ENCODE assay signal across 20 cellular contexts in genomic region chr17:17884281-17885028, GRCh38. TPM values are rescaled to one million over a fixed set of nuclear protein-coding genes. Genes with fewer than 3 reads are reported as not detected.
DNase-seq lines count a peak whose midpoint lies in the region; FAIRE-seq and TF ChIP-seq lines count a peak whose summit lies in the region.
"Had no signal": no experiment of that assay in that cellular context is flagged by ENCODE, and none has a peak within 500 bp of the region (broad histone marks: within the 10 kb centered on the region; RNA-seq: fewer than 3 reads in every experiment).

No MANE protein-coding gene starts in this region.

- H3K27ac ChIP-seq in angular gyrus (ENCODE audit: low read depth, low read length), result peak overlapping the region; percentile 61
- H3K27ac ChIP-seq in kidney (ENCODE audit: low read depth in 2 of 2, low read length in 2 of 2), result no peak overlapping the region
- no peak overlapping the region for H3K27ac ChIP-seq in skeletal muscle tissue (ENCODE audit: low read depth, low read length)
- H3K27ac ChIP-seq in Karpas-422 (ENCODE audit: low read length), result no peak overlapping the region
- H3K27ac ChIP-seq: breast epithelium, right atrium auricular region, tibial artery had no signal

- H4K20me1 ChIP-seq in Karpas-422 (ENCODE audit: insufficient read depth, low read depth, low read length), result peaks cover 14% of the 10 kb centered on the region; the same call in 1 of the 2 replicates

- peaks cover 20 to 24% of the 10 kb centered on the region in 2 donors for H3K36me3 ChIP-seq in kidney (ENCODE audit: control insufficient read depth in 1 of 2, insufficient read depth in 2 of 2, low read length in 2 of 2)
- H3K36me3 ChIP-seq in skeletal muscle tissue (ENCODE audit: control insufficient read depth in 3 of 3, insufficient read depth in 3 of 3, low read length in 3 of 3), result peaks cover 27 to 37% (median 33%) of the 10 kb centered on the region in 3 donors
- H3K36me3 ChIP-seq in Karpas-422 (ENCODE audit: insufficient read depth, low read length), result no peaks in the 10 kb centered on the region
- H3K36me3 ChIP-seq: breast epithelium had no signal

- H3K4me3 ChIP-seq in kidney (ENCODE audit: low read length in 2 of 2) (no peak overlapping the region), skeletal muscle tissue (ENCODE audit: low read length in 3 of 3) (peak overlapping the region in 1 of 3 donors; percentile 38), Karpas-422 (ENCODE audit: low read length) (no peak overlapping the region)
- H3K4me3 ChIP-seq: breast epithelium, right atrium auricular region, tibial artery had no signal

- no peaks in the 10 kb centered on the region for H3K9me2 ChIP-seq in Karpas-422 (replicated peaks; ENCODE audit: insufficient read depth, low read length)

- no peak overlapping the region for H2AFZ ChIP-seq in Karpas-422 (ENCODE audit: low read length)

- H3K4me2 ChIP-seq in Karpas-422 (ENCODE audit: low read depth, low read length, poor library complexity, severe bottlenecking), result no peak overlapping the region

- H3K9me3 ChIP-seq in kidney (ENCODE audit: control insufficient read depth in 1 of 2, low read length in 2 of 2), result no peaks in the 10 kb centered on the region
- H3K9me3 ChIP-seq in skeletal muscle tissue (ENCODE audit: control insufficient read depth in 3 of 3, low read length in 3 of 3), result no peaks in the 10 kb centered on the region
- no peaks in the 10 kb centered on the region for H3K9me3 ChIP-seq in Karpas-422 (ENCODE audit: low read length)
- H3K9me3 ChIP-seq: breast epithelium, right atrium auricular region, tibial artery had no signal

- H3K9ac ChIP-seq in kidney (ENCODE audit: low read length in 2 of 2) (no peak overlapping the region), skeletal muscle tissue (ENCODE audit: low read depth in 1 of 3, low read length in 3 of 3) (peak overlapping the region in 2 of 3 donors; percentile 3 to 19), Karpas-422 (ENCODE audit: low read length) (no peak overlapping the region)

- H3K27me3 ChIP-seq in skeletal muscle tissue (ENCODE audit: control insufficient read depth in 3 of 3, insufficient read depth in 3 of 3, low read length in 3 of 3) (no peaks in the 10 kb centered on the region), Karpas-422 (ENCODE audit: low read length) (no peaks in the 10 kb centered on the region)
- H3K27me3 ChIP-seq: breast epithelium, right atrium auricular region, tibial artery had no signal

- TF ChIP-seq CTCF in kidney (IDR thresholded peaks at IDR 0.05; ENCODE audit: borderline replicate concordance, extremely low read depth, insufficient read depth), result no peak

- DNase-seq in NCI-H2227 (lab: John Stamatoyannopoulos, UW; ENCODE audit: unreplicated experiment) (peak; percentile 59), kidney (peak; percentile 2), Karpas-422 (no peak), GM19240 (ENCODE audit: insufficient read length, low spot score) (no peak)
- no peak for DNase-seq in stimulated activated CD4-positive, alpha-beta T cell treated with anti-CD3 and anti-CD28 coated beads, Interleukin-1b, Interleukin-23, amount 100 ng/mL, for 48 hours
- DNase-seq: activated CD4-positive, alpha-beta T cell treated with anti-CD3 and anti-CD28 coated beads for 36 hours; activated CD8-positive, alpha-beta memory T cell treated with anti-CD3 and anti-CD28 coated beads, Interleukin-2, amount 10 ng/mL, durations not matched to agents 7 days and 5 days; activated naive CD8-positive, alpha-beta T cell treated with anti-CD3 and anti-CD28 coated beads, Interleukin-2, amount 50 U/mL, for 24 hours; AML-193; foreskin melanocyte; H9; midbrain; NCI-H1436; stimulated activated CD4-positive, alpha-beta T cell treated with anti-CD3 and anti-CD28 coated beads, Interleukin-15, amount 100 ng/mL, for 24 hours; T-helper 9 cell; tibial artery had no signal

- H3K4me1 ChIP-seq in kidney (ENCODE audit: control insufficient read depth in 1 of 2, insufficient read depth in 1 of 2, low read depth in 1 of 2, low read length in 2 of 2), result no peaks in the 10 kb centered on the region
- peaks cover 42 to 75% (median 44%) of the 10 kb centered on the region in 3 donors for H3K4me1 ChIP-seq in skeletal muscle tissue (ENCODE audit: control insufficient read depth in 3 of 3, insufficient read depth in 3 of 3, low read length in 3 of 3)
- peaks cover 33% of the 10 kb centered on the region for H3K4me1 ChIP-seq in Karpas-422 (ENCODE audit: low read length)
- H3K4me1 ChIP-seq: breast epithelium had no signal

- no peak for FAIRE-seq in kidney (lab: Jason Lieb, UNC)

- no peaks in the 10 kb centered on the region for H3K79me2 ChIP-seq in Karpas-422 (ENCODE audit: low read length)

- intact Hi-C loops in kidney (cut with DNase I), result no loop called here

RNA-seq across cellular contexts. Expression of gene SREBF1, which starts 47.7 kb away (rescaled TPM):
- 48.3 TPM for total RNA-seq in kidney
- 37.6 TPM for polyA plus RNA-seq in kidney (ENCODE audit: insufficient read depth, low read depth, low replicate concordance)
- 23.0 TPM for total RNA-seq in skeletal muscle tissue
- 52.0 and 103 TPM in 2 replicates for total RNA-seq in Karpas-422 (2014; rRNA removed; shearing (Covaris generic); ENCODE audit: low replicate concordance)

Comparison
In these comparisons a context has a peak if more than half of its experiments do, and no peak if none do; other contexts are left out.
1. DNase-seq: peak in NCI-H2227 (single experiment) and kidney (single experiment); none in Karpas-422 (single experiment), stimulated activated CD4-positive, alpha-beta T cell treated with anti-CD3 and anti-CD28 coated beads, Interleukin-1b, Interleukin-23, amount 100 ng/mL, for 48 hours (single experiment) and GM19240 (single experiment).
2. H3K9ac ChIP-seq: peak in skeletal muscle tissue (2 of 3); none in kidney (0 of 2) and Karpas-422 (single experiment).